In the genomic region with DNA sequence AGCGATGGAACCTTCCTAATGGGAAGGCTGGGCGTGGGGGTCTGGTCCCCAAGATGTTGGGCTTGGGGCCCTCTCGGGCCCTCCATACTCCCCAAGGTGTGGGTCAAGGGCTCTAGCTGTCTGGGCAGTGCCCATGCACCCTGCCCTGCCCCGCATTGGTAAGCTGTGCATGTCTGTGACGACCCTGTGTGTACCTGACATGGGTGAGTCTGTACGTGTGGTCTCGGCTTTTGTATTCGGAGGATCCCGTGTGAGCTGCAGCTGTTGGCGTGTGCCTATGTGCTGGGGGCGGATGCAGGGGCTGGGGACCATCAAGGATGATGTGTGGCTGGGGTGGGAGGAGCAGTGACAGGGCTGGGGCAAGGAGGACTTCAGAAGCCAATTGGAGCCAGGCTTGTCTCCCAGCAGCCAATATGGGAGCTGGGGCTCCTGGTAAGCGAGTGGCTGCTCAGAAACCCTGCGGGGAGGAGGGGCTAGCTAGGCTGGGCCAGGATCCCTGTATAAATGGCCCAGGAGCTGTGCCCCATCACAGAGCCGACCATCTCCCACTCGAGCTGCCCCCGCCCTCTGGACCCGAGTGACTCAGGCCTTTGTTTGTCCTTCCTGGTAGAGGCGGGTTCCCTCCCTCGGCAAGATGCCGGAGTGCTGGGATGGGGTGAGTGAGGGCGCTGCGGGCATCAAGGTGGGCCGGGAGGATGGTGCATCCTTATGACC, we compare ENCODE assay signal across 8 cellular contexts. TPM values are rescaled to one million over a fixed set of nuclear protein-coding genes. Genes with fewer than 3 reads are reported as not detected.
DNase-seq lines count a peak whose midpoint lies in the region; ATAC-seq and TF ChIP-seq lines count a peak whose summit lies in the region.

A gene with protein sequence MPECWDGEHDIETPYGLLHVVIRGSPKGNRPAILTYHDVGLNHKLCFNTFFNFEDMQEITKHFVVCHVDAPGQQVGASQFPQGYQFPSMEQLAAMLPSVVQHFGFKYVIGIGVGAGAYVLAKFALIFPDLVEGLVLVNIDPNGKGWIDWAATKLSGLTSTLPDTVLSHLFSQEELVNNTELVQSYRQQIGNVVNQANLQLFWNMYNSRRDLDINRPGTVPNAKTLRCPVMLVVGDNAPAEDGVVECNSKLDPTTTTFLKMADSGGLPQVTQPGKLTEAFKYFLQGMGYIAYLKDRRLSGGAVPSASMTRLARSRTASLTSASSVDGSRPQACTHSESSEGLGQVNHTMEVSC (plus strand): TSS at position 529 of the 714 bp plus-strand sequence. CDS start 106 bp downstream, at position 635.

- no peak for ATAC-seq in GM21360 (IDR thresholded peaks at IDR 0.05; ENCODE audit: unreplicated experiment)

- H3K36me3 ChIP-seq in BLaER1 = no peaks in the 10 kb centered on the region
- no peaks in the 10 kb centered on the region for H3K36me3 ChIP-seq in smooth muscle cell (ENCODE audit: low read depth)

- no peak within 1 kb of the TSS for H3K27ac ChIP-seq in BLaER1
- peak within 1 kb of the TSS; percentile 94 for H3K27ac ChIP-seq in cingulate gyrus (ENCODE audit: low read depth, low read length)
- no peak within 1 kb of the TSS for H3K27ac ChIP-seq in smooth muscle cell (ENCODE audit: low read depth)

- H4K20me1 ChIP-seq in BLaER1 = no peaks in the 10 kb centered on the region
- H4K20me1 ChIP-seq in smooth muscle cell (ENCODE audit: low read depth) = no peaks in the 10 kb centered on the region

- WGBS in smooth muscle cell (ENCODE audit: low lambda C conversion rate) = 33% methylated on average over 23 of the region's 23 CpGs

- H3K4me1 ChIP-seq in BLaER1 (peaks cover 51% of the 10 kb centered on the region), smooth muscle cell (ENCODE audit: low read depth) (peaks cover 16% of the 10 kb centered on the region)

- no peak within 1 kb of the TSS for H2AFZ ChIP-seq in smooth muscle cell (ENCODE audit: low read depth)

- no peak for TF ChIP-seq RAD21 in Ishikawa (IDR thresholded peaks at IDR 0.05; ENCODE audit: low read depth)

- H3K4me3 ChIP-seq in BLaER1 = peak within 1 kb of the TSS; percentile 62
- peak within 1 kb of the TSS; percentile 63 for H3K4me3 ChIP-seq in smooth muscle cell

- no peak within 1 kb of the TSS for H3K9ac ChIP-seq in BLaER1
- H3K9ac ChIP-seq in smooth muscle cell (ENCODE audit: low read depth) = peak within 1 kb of the TSS; percentile 72

- peaks cover 34% of the 10 kb centered on the region for H3K27me3 ChIP-seq in BLaER1
- no peaks in the 10 kb centered on the region for H3K27me3 ChIP-seq in smooth muscle cell (ENCODE audit: low read depth)

- H3K4me2 ChIP-seq in BLaER1 (peak within 1 kb of the TSS; percentile 81), smooth muscle cell (peak within 1 kb of the TSS; percentile 91)

- no peaks in the 10 kb centered on the region for H3F3A ChIP-seq in smooth muscle cell (ENCODE audit: low read depth)

- H3K9me3 ChIP-seq in BLaER1 = no peaks in the 10 kb centered on the region
- no peaks in the 10 kb centered on the region for H3K9me3 ChIP-seq in smooth muscle cell (replicated peaks; ENCODE audit: low read depth)

- DNase-seq in GM19240 (ENCODE audit: insufficient read length, low spot score) (peak; percentile 45), SK-N-DZ (ENCODE audit: low spot score) (peak; percentile 98), iris pigment epithelial cell (ENCODE audit: low read depth) (peak; percentile 87), smooth muscle cell (lab: John Stamatoyannopoulos, UW; ENCODE audit: unreplicated experiment) (no peak)

- no peaks in the 10 kb centered on the region for H3K79me2 ChIP-seq in smooth muscle cell (ENCODE audit: low read depth)

- no peak for TF ChIP-seq CTCF in smooth muscle cell (IDR thresholded peaks at IDR 0.05; ENCODE audit: borderline replicate concordance, insufficient read depth, poor library complexity, severe bottlenecking)

- no peak for TF ChIP-seq EP300 in Ishikawa (IDR thresholded peaks at IDR 0.05; ENCODE audit: borderline replicate concordance)

TF ChIP-seq in Ishikawa, 13 proteins besides CTCF, POLR2A, EP300 and RAD21:
- TF ChIP-seq, protein P1, sequence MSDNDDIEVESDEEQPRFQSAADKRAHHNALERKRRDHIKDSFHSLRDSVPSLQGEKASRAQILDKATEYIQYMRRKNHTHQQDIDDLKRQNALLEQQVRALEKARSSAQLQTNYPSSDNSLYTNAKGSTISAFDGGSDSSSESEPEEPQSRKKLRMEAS (IDR thresholded peaks at IDR 0.05) = 0 out of 2 replicates have a peak, but pooled peaks have one; percentile 11
- no peak for TF ChIP-seq TEAD4 (IDR thresholded peaks at IDR 0.05)
- TF ChIP-seq ZBTB7A (IDR thresholded peaks at IDR 0.05; ENCODE audit: low read depth) = peak; percentile 69; the same call in 1 of the 2 replicates

RNA-seq across cellular contexts. Expression of the gene that starts here (rescaled TPM):
- polyA plus RNA-seq in SK-N-DZ (2014; cell fraction: cytosol; rRNA removed) = 142 and 156 TPM in 2 replicates
- polyA plus RNA-seq in SK-N-DZ (2014; cell fraction: nucleus; rRNA removed) = 256 and 322 TPM in 2 replicates
- 9.9 and 17.1 TPM in 2 replicates for total RNA-seq in smooth muscle cell
- polyA plus RNA-seq in smooth muscle cell = 21.0 and 23.0 TPM in 2 replicates
